ENCODE assay signal across 17 cellular contexts in the genomic region with DNA sequence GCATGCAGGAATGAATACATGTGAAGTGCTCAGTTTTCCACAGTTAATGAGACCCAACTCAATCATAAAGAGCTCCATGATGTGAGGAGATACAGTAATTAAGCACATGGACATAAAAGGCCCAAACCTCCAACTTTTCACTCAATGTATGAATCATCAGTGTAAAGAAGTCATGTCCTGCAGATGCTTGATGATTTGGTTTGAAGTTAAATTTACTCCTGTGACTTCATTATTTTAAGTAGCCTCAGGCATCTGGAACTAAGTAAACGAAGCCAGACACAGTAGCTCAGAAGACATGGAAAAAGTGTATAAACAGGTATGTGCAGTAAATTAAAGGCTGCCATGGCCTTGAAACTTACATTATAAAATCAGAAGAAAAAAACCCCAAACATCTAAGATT. TPM values are rescaled to one million over a fixed set of nuclear protein-coding genes. Genes with fewer than 3 reads are reported as not detected.
DNase-seq lines count a peak whose midpoint lies in the region; ATAC-seq and TF ChIP-seq lines count a peak whose summit lies in the region.
"Had no signal": no experiment of that assay in that cellular context is flagged by ENCODE, and none has a peak within 500 bp of the region (broad histone marks: within the 10 kb centered on the region; RNA-seq: fewer than 3 reads in every experiment).

No MANE protein-coding gene starts in this region.

- no peaks in the 10 kb centered on the region for H3K27me3 ChIP-seq in thyroid gland

- TF ChIP-seq CTCF in fibroblast of mammary gland (conservative IDR thresholded peaks at IDR 0.05; ENCODE audit: control insufficient read depth, insufficient read depth, low read depth, low read length) (no peak), thyroid gland (IDR thresholded peaks at IDR 0.05) (no peak)

- peak overlapping the region in 2 of 3 donors; percentile 44 to 52 for H3K27ac ChIP-seq in thyroid gland
- H3K27ac ChIP-seq: HL-60 had no signal

- TF ChIP-seq POLR2A in thyroid gland (IDR thresholded peaks at IDR 0.05) = no peak

- peaks cover 11 to 23% of the 10 kb centered on the region in 2 donors for H3K4me1 ChIP-seq in thyroid gland

- H3K9me3 ChIP-seq in thyroid gland = no peaks in the 10 kb centered on the region

- 35 to 55% methylated on average over 1 of the region's 1 CpG for WGBS in thyroid gland, 2 donors

- ATAC-seq in HG02623 (IDR thresholded peaks at IDR 0.05; ENCODE audit: unreplicated experiment) (no peak), left ventricle myocardium superior (no peak)
- ATAC-seq: Right ventricle myocardium inferior had no signal

- H3K36me3 ChIP-seq in thyroid gland = no peaks in the 10 kb centered on the region

- intact Hi-C loops in thyroid gland (cut with DNase I) = no loop called here
- intact Hi-C loops in left ventricle myocardium superior (cut with micrococcal nuclease) = no loop called here

- DNase-seq in EH (ENCODE audit: low read depth) (peak; percentile 85), NCI-H69 (lab: John Stamatoyannopoulos, UW) (peak; percentile 12), fibroblast of mammary gland (ENCODE audit: low read depth) (peak; percentile 30), thyroid gland (no peak), NCI-H748 treated with DMSO at 0.1 percent for 48 hours (lab: John Stamatoyannopoulos, UW) (no peak), left ventricle myocardium superior (no peak)
- DNase-seq: CD4-positive, alpha-beta T cell; GF-D8; MV-4-11; NCI-H1417 treated with DMSO at 0.1 percent for 48 hours; NCI-H1930; NCI-H510A treated with DMSO at 0.1 percent for 48 hours had no signal

- no peak overlapping the region for H3K4me3 ChIP-seq in fibroblast of mammary gland (ENCODE audit: control insufficient read depth, low read depth, low read length)
- H3K4me3 ChIP-seq in thyroid gland (replicated peaks in 1 of 3) = no peak overlapping the region

RNA-seq across cellular contexts. Expression of gene CCL2, which starts 29.1 kb away (rescaled TPM):
- total RNA-seq in thyroid gland (10 to 100 TPM; 11.7 to 39.4 (median 23.6) TPM), left ventricle myocardium superior (22.3 TPM)
- total RNA-seq: CD4-positive, alpha-beta T cell; LHCN-M2 had no signal

RNA-seq across cellular contexts. Expression of gene CCL7, which starts 44.0 kb away (rescaled TPM):
- total RNA-seq in thyroid gland = not detected
- total RNA-seq in left ventricle myocardium superior = not detected
- total RNA-seq: B cell; CD4-positive, alpha-beta T cell; LHCN-M2; Right ventricle myocardium inferior had no signal

RNA-seq across cellular contexts. Expression of gene CCL11, which starts 59.5 kb away (rescaled TPM):
- total RNA-seq in thyroid gland (not detected), left ventricle myocardium superior (5.4 TPM)
- total RNA-seq: B cell; CD4-positive, alpha-beta T cell; LHCN-M2 had no signal

Comparison
In these comparisons a context has a peak if more than half of its experiments do, and no peak if none do; other contexts are left out.
1. DNase-seq: peak in EH (single experiment), NCI-H69 (single experiment) and fibroblast of mammary gland (single experiment); none in thyroid gland (0 of 2), NCI-H748 treated with DMSO at 0.1 percent for 48 hours (single experiment) and left ventricle myocardium superior (single experiment).